23 cellular contexts compared by ENCODE assay signal in genomic region chr5:2695200-2695891, GRCh38. TPM values are rescaled to one million over a fixed set of nuclear protein-coding genes. Genes with fewer than 3 reads are reported as not detected.
DNase-seq lines count a peak whose midpoint lies in the region; ATAC-seq, FAIRE-seq and TF ChIP-seq lines count a peak whose summit lies in the region.
"Had no signal": no experiment of that assay in that cellular context is flagged by ENCODE, and none has a peak within 500 bp of the region (broad histone marks: within the 10 kb centered on the region; RNA-seq: fewer than 3 reads in every experiment).

No MANE protein-coding gene starts in this region.

- H3K9me3 ChIP-seq in MG63 (peaks cover 24% of the 10 kb centered on the region), HepG2 (ENCODE audit: low read length) (no peaks in the 10 kb centered on the region)
- H3K9me3 ChIP-seq: thoracic aorta had no signal

- in situ Hi-C loops in T47D (cut with HindIII; ENCODE audit: low pct_unique_long_range_greater_than_20kb, low sequenced_read_pairs) (no loop called here), HepG2 (cut with HindIII; ENCODE audit: extremely low pct_ligation_motif_present, low pct_unique_long_range_greater_than_20kb) (no loop called here)

- intact Hi-C loops in HepG2 (cut with micrococcal nuclease; ENCODE audit: unreplicated experiment): no loop called here

- peaks cover 8% of the 10 kb centered on the region for H3K27me3 ChIP-seq in MG63
- H3K27me3 ChIP-seq in HepG2 (ENCODE audit: control insufficient read depth in 1 of 2, insufficient read depth in 2 of 2, low read length in 2 of 2): peaks cover 2 to 15% of the 10 kb centered on the region in 2 experiments; a peak in 3 of 5 replicates
- H3K27me3 ChIP-seq: cardiac muscle cell had no signal

- peak; percentile 66 for DNase-seq in MG63
- DNase-seq in T47D (ENCODE audit: low read depth in 1 of 2, low spot score in 1 of 2): peak; percentile 14 to 74
- peak; percentile 42 for DNase-seq in HepG2 (ENCODE audit: low spot score)
- DNase-seq in stimulated activated naive CD8-positive, alpha-beta T cell treated with anti-CD3 and anti-CD28 coated beads, Interleukin-15, amount 100 ng/mL, for 72 hours: no peak
- DNase-seq: activated naive CD8-positive, alpha-beta T cell treated with anti-CD3 and anti-CD28 coated beads, Interleukin-2, amount 50 U/mL, for 24 hours; DMS 273 treated with DMSO at 0.1 percent for 48 hours; left cardiac atrium; NCI-H187 treated with DMSO at 0.1 percent for 48 hours; NCI-H524 treated with DMSO at 0.1 percent for 48 hours; nephron progenitor cell; stimulated activated CD4-positive, alpha-beta T cell treated with anti-CD3 and anti-CD28 coated beads, Interleukin-12 subunit alpha, Interleukin-12 subunit beta, amount 100 ng/mL, for 4 hours had no signal

- H3K27ac ChIP-seq in C4-2B: peak overlapping the region; percentile 45
- no peak overlapping the region for H3K27ac ChIP-seq in HepG2 (ENCODE audit: extremely low read length, insufficient read depth, low read length)
- H3K27ac ChIP-seq: cardiac muscle cell, thoracic aorta had no signal

- H3K27me3 Mint-ChIP-seq in stimulated activated naive CD8-positive, alpha-beta T cell treated with anti-CD3 and anti-CD28 coated beads, Interleukin-15, amount 100 ng/mL, for 72 hours: no peaks in the 10 kb centered on the region
- H3K27me3 Mint-ChIP-seq: activated naive CD8-positive, alpha-beta T cell treated with anti-CD3 and anti-CD28 coated beads, Interleukin-2, amount 50 U/mL, for 24 hours; IgD-negative memory B cell had no signal

- no peaks in the 10 kb centered on the region for H3K79me2 ChIP-seq in HepG2 (ENCODE audit: insufficient read depth, low read length)

- H3K27ac Mint-ChIP-seq in stimulated activated naive CD8-positive, alpha-beta T cell treated with anti-CD3 and anti-CD28 coated beads, Interleukin-15, amount 100 ng/mL, for 72 hours: no peak overlapping the region
- H3K27ac Mint-ChIP-seq: activated naive CD8-positive, alpha-beta T cell treated with anti-CD3 and anti-CD28 coated beads, Interleukin-2, amount 50 U/mL, for 24 hours; activated T-helper 2 cell treated with anti-CD3 and anti-CD28 coated beads, Interferon-gamma antibody, Interleukin-2, Interleukin-4, amounts not matched to agents 10 μg/mL and 5 μg/mL and 100 μg/mL, durations not matched to agents 14 hours and 24 hours and 36 hours; CD14-positive monocyte; IgD-negative memory B cell; nephron progenitor cell had no signal

- WGBS in HepG2 (ENCODE audit: low lambda C conversion rate): 47% methylated on average over 4 of the region's 8 CpGs

- H3K9ac ChIP-seq in HepG2 (ENCODE audit: insufficient read depth, low read depth, low read length): no peak overlapping the region

- H3K4me2 ChIP-seq in HepG2 (ENCODE audit: low read depth, low read length): no peak overlapping the region

- TF ChIP-seq EP300 in HepG2 (IDR thresholded peaks at IDR 0.05; ENCODE audit: low read depth in 2 of 2, low read length in 2 of 2): no peak; a peak in 1 of 4 replicates
- no peak for TF ChIP-seq EP300 in HepG2 (CRISPR knock-in tag; IDR thresholded peaks at IDR 0.05; ENCODE audit: borderline replicate concordance)

- H2AFZ ChIP-seq in HepG2 (ENCODE audit: low read length): no peak overlapping the region

- ATAC-seq in HepG2: peak; percentile 85
- no peak for ATAC-seq in GM18502 (IDR thresholded peaks at IDR 0.05; ENCODE audit: poor library complexity, unreplicated experiment)
- ATAC-seq in HG02588 (IDR thresholded peaks at IDR 0.05; ENCODE audit: unreplicated experiment): no peak
- ATAC-seq in stimulated activated naive CD8-positive, alpha-beta T cell treated with anti-CD3 and anti-CD28 coated beads, Interleukin-15, amount 100 ng/mL, for 72 hours: no peak
- no peak for ATAC-seq in GM21360 (IDR thresholded peaks at IDR 0.05; ENCODE audit: unreplicated experiment)
- ATAC-seq: activated naive CD8-positive, alpha-beta T cell treated with anti-CD3 and anti-CD28 coated beads, Interleukin-2, amount 50 U/mL, for 24 hours; left cardiac atrium had no signal

- H3K4me1 Mint-ChIP-seq in stimulated activated naive CD8-positive, alpha-beta T cell treated with anti-CD3 and anti-CD28 coated beads, Interleukin-15, amount 100 ng/mL, for 72 hours: no peaks in the 10 kb centered on the region
- H3K4me1 Mint-ChIP-seq: activated naive CD8-positive, alpha-beta T cell treated with anti-CD3 and anti-CD28 coated beads, Interleukin-2, amount 50 U/mL, for 24 hours; CD14-positive monocyte; IgD-negative memory B cell had no signal

- TF ChIP-seq POLR2A in HepG2 (IDR thresholded peaks at IDR 0.05; ENCODE audit: insufficient read depth in 1 of 2, low read depth in 2 of 2, low read length in 2 of 2): no peak

- no TSS peak for BruUV-seq in HepG2 (replicated peaks; lab: Mats Ljungman, UMichigan)

- H3K36me3 ChIP-seq in MG63: no peaks in the 10 kb centered on the region
- no peaks in the 10 kb centered on the region for H3K36me3 ChIP-seq in HepG2 (replicated peaks in 1 of 2; ENCODE audit: control insufficient read depth in 1 of 2, insufficient read depth in 2 of 2, low read length in 2 of 2)
- H3K36me3 ChIP-seq: cardiac muscle cell, thoracic aorta had no signal

- no peaks in the 10 kb centered on the region for H4K20me1 ChIP-seq in HepG2 (ENCODE audit: insufficient read depth, low read length)

- no peak for FAIRE-seq in HepG2 (lab: Jason Lieb, UNC)
- FAIRE-seq: H54 had no signal

- no peak overlapping the region for H3K4me3 ChIP-seq in MG63
- no peak overlapping the region for H3K4me3 ChIP-seq in HepG2 (replicated peaks in 1 of 3; ENCODE audit: insufficient read depth in 1 of 3, low read depth in 2 of 3, low read length in 3 of 3)
- H3K4me3 ChIP-seq: cardiac muscle cell, thoracic aorta had no signal

- CTCF ChIA-PET in HepG2 (lab: Yijun Ruan, JAX; ENCODE audit: low intra/inter-chr PET ratio, low total read pairs): no interaction called here

- peaks cover 20% of the 10 kb centered on the region; the same call in 1 of the 2 replicates for H3K4me1 ChIP-seq in HepG2 (ENCODE audit: insufficient read depth, low read length)

- peaks cover 9% of the 10 kb centered on the region in 2 donors for H3K9me3 Mint-ChIP-seq in stimulated activated naive CD8-positive, alpha-beta T cell treated with anti-CD3 and anti-CD28 coated beads, Interleukin-15, amount 100 ng/mL, for 72 hours

- TF ChIP-seq CTCF in C4-2B (conservative IDR thresholded peaks at IDR 0.05): peak; percentile 29; the same call in 1 of the 2 replicates
- TF ChIP-seq CTCF in HepG2 (CRISPR knock-in tag; IDR thresholded peaks at IDR 0.05): no peak

- POLR2A ChIA-PET in HepG2 (lab: Yijun Ruan, JAX): no interaction called here

- TF ChIP-seq RAD21 in HepG2 (CRISPR knock-in tag; IDR thresholded peaks at IDR 0.05): no peak

- H3K4me3 Mint-ChIP-seq in stimulated activated naive CD8-positive, alpha-beta T cell treated with anti-CD3 and anti-CD28 coated beads, Interleukin-15, amount 100 ng/mL, for 72 hours: no peak overlapping the region
- H3K4me3 Mint-ChIP-seq: activated naive CD8-positive, alpha-beta T cell treated with anti-CD3 and anti-CD28 coated beads, Interleukin-2, amount 50 U/mL, for 24 hours; CD14-positive monocyte; IgD-negative memory B cell; nephron progenitor cell had no signal

TF ChIP-seq in HepG2, 621 proteins besides CTCF, POLR2A, EP300 and RAD21 (continues in another document):
- no peak for TF ChIP-seq HNF4G (IDR thresholded peaks at IDR 0.05; ENCODE audit: borderline replicate concordance, low read depth, low read length)
- no peak for TF ChIP-seq HNF4G (CRISPR knock-in tag; IDR thresholded peaks at IDR 0.05; ENCODE audit: borderline replicate concordance, low read depth)
- TF ChIP-seq ZNF335 (CRISPR knock-in tag; IDR thresholded peaks at IDR 0.05): no peak
- no peak for TF ChIP-seq ARID2 (CRISPR knock-in tag; IDR thresholded peaks at IDR 0.05; ENCODE audit: borderline replicate concordance)

RNA-seq across cellular contexts. Expression of gene IRX2, which starts 56.1 kb away (rescaled TPM):
- 21.5 and 25.3 TPM in 2 replicates for total RNA-seq in MG63 (2014; rRNA removed; shearing (Covaris generic); ENCODE audit: low replicate concordance)
- not detected in 2 replicates for total RNA-seq in HepG2 (2016; rRNA removed; fragmentation: Illumina TruSeq; extraction: Trizol)
- total RNA-seq in HepG2 (2016; cell fraction: cytosol; rRNA removed; fragmentation: Illumina TruSeq; extraction: Trizol; ENCODE audit: low read depth): not detected in 2 replicates
- not detected in 2 replicates for total RNA-seq in HepG2 (2016; cell fraction: insoluble cytoplasmic fraction; rRNA removed; fragmentation: Illumina TruSeq; extraction: Trizol)
- total RNA-seq in HepG2 (2016; cell fraction: membrane; rRNA removed; fragmentation: Illumina TruSeq; extraction: Trizol): not detected in 2 replicates
- not detected in 2 replicates for total RNA-seq in HepG2 (2016; cell fraction: nucleus; rRNA removed; fragmentation: Illumina TruSeq; extraction: Trizol)
- polyA plus RNA-seq in HepG2 (2011; rRNA removed): not detected in 2 replicates
- polyA plus RNA-seq in HepG2 (2011; cell fraction: cytosol; rRNA removed): not detected in 2 replicates
- not detected in 2 replicates for polyA plus RNA-seq in HepG2 (2011; cell fraction: nucleus; rRNA removed)
- polyA plus RNA-seq in HepG2 (2012): not detected in 2 replicates
- polyA plus RNA-seq in HepG2 (2016; cell fraction: cytosol; fragmentation: Illumina TruSeq; extraction: Trizol; ENCODE audit: low read depth): not detected in 2 replicates
- not detected in 2 replicates for polyA plus RNA-seq in HepG2 (2016; cell fraction: insoluble cytoplasmic fraction; fragmentation: Illumina TruSeq; extraction: Trizol; ENCODE audit: low read depth)
- not detected in 2 replicates for polyA plus RNA-seq in HepG2 (2016; cell fraction: membrane; fragmentation: Illumina TruSeq; extraction: Trizol; ENCODE audit: low read depth)
- polyA plus RNA-seq in HepG2 (2016; cell fraction: nucleus; fragmentation: Illumina TruSeq; extraction: Trizol; ENCODE audit: insufficient read depth, low read depth): not detected in 2 replicates
- polyA minus RNA-seq in HepG2 (2011; rRNA and poly(A)+ RNA removed; ENCODE audit: low replicate concordance): not detected in 2 replicates
- not detected in 2 replicates for polyA minus RNA-seq in HepG2 (2011; cell fraction: cytosol; rRNA and poly(A)+ RNA removed)
- polyA minus RNA-seq in HepG2 (2011; cell fraction: nucleus; rRNA and poly(A)+ RNA removed): not detected in 2 replicates
- total RNA-seq: A673; activated T-helper 2 cell treated with anti-CD3 and anti-CD28 coated beads, Interferon-gamma antibody, Interleukin-2, Interleukin-4, amounts not matched to agents 10 μg/mL and 5 μg/mL and 100 μg/mL, durations not matched to agents 14 hours and 24 hours and 36 hours; T-helper 2 cell treated with Interferon-gamma antibody and Interleukin-4, amounts not matched to agents 100 ng/mL and 5 ng/mL, for 36 hours had no signal
- polyA plus RNA-seq: CD14-positive monocyte, IgD-negative memory B cell had no signal

Comparison
In these comparisons a context has a peak if more than half of its experiments do, and no peak if none do; other contexts are left out.
1. DNase-seq: peak in MG63 (single experiment), T47D (2 of 2) and HepG2 (single experiment); none in stimulated activated naive CD8-positive, alpha-beta T cell treated with anti-CD3 and anti-CD28 coated beads, Interleukin-15, amount 100 ng/mL, for 72 hours (0 of 2).
2. RNA of gene IRX2, which starts 56.1 kb away (total RNA-seq): 21.5 to 25.3 TPM in MG63; not detected in HepG2; every median in the first group is over 10 times any median in the second.